ENCODE assay signal across 13 cellular contexts in genomic region chr16:87496101-87496801, GRCh38. TPM values are rescaled to one million over a fixed set of nuclear protein-coding genes. Genes with fewer than 3 reads are reported as not detected.
A peak's percentile ranks its signal among the peaks of the same experiment; 100 is the strongest.
DNase-seq lines count a peak whose midpoint lies in the region; ATAC-seq lines count a peak whose summit lies in the region.
"Had no signal": no experiment of that assay in that cellular context is flagged by ENCODE, and none has a peak within 500 bp of the region (broad histone marks: within the 10 kb centered on the region; RNA-seq: fewer than 3 reads in every experiment).

No MANE protein-coding gene starts in this region.

- intact Hi-C loops in activated CD4-positive, alpha-beta T cell treated with anti-CD3 and anti-CD28 coated beads for 36 hours (cut with DNase I, micrococcal nuclease) = loop anchor here (10.0 kb wide), 1 partner anchor 959 kb away; the partner anchor contains the start of gene ZFPM1 (in 2 of the 2)
- intact Hi-C loops in activated CD4-positive, alpha-beta memory T cell treated with anti-CD3 and anti-CD28 coated beads for 36 hours (cut with micrococcal nuclease) = loop anchor here (10.0 kb wide), 1 partner anchor 379 kb away; no protein-coding TSS in a partner anchor

- H3K4me1 Mint-ChIP-seq in activated CD4-positive, alpha-beta T cell treated with anti-CD3 and anti-CD28 coated beads for 36 hours = peaks cover 24% of the 10 kb centered on the region
- peaks cover 23% of the 10 kb centered on the region for H3K4me1 Mint-ChIP-seq in activated CD4-positive, alpha-beta memory T cell treated with anti-CD3 and anti-CD28 coated beads for 36 hours (ENCODE audit: low read depth)
- peaks cover 45 to 52% of the 10 kb centered on the region in 2 donors for H3K4me1 Mint-ChIP-seq in natural killer cell treated with Interleukin-12 subunit alpha and Interleukin-12 subunit beta and Interleukin-15 and Interleukin-18, amount 100 ng/mL, for 72 hours (ENCODE audit: low read depth in 2 of 2)

- H3K9me3 Mint-ChIP-seq in activated CD4-positive, alpha-beta T cell treated with anti-CD3 and anti-CD28 coated beads for 36 hours (ENCODE audit: low read depth) = no peaks in the 10 kb centered on the region
- H3K9me3 Mint-ChIP-seq in activated CD4-positive, alpha-beta memory T cell treated with anti-CD3 and anti-CD28 coated beads for 36 hours = no peaks in the 10 kb centered on the region
- no peaks in the 10 kb centered on the region for H3K9me3 Mint-ChIP-seq in natural killer cell treated with Interleukin-12 subunit alpha and Interleukin-12 subunit beta and Interleukin-15 and Interleukin-18, amount 100 ng/mL, for 72 hours

- no peaks in the 10 kb centered on the region for H3K36me3 Mint-ChIP-seq in activated CD4-positive, alpha-beta T cell treated with anti-CD3 and anti-CD28 coated beads for 36 hours (ENCODE audit: low read depth)
- H3K36me3 Mint-ChIP-seq in activated CD4-positive, alpha-beta memory T cell treated with anti-CD3 and anti-CD28 coated beads for 36 hours = peaks cover 2% of the 10 kb centered on the region
- H3K36me3 Mint-ChIP-seq in natural killer cell treated with Interleukin-12 subunit alpha and Interleukin-12 subunit beta and Interleukin-15 and Interleukin-18, amount 100 ng/mL, for 72 hours = no peaks in the 10 kb centered on the region

- peak; percentile 3 for ATAC-seq in activated CD4-positive, alpha-beta T cell treated with anti-CD3 and anti-CD28 coated beads for 36 hours
- ATAC-seq in GM18868 (IDR thresholded peaks at IDR 0.05; ENCODE audit: unreplicated experiment) = peak; percentile 35
- ATAC-seq in natural killer cell treated with Interleukin-12 subunit alpha and Interleukin-12 subunit beta and Interleukin-15 and Interleukin-18, amount 100 ng/mL, for 72 hours = peak; percentile 81 to 88
- no peak for ATAC-seq in GM21786 (IDR thresholded peaks at IDR 0.05; ENCODE audit: unreplicated experiment)
- ATAC-seq: sciatic nerve had no signal

- DNase-seq in activated CD4-positive, alpha-beta T cell treated with anti-CD3 and anti-CD28 coated beads for 36 hours = peak; percentile 59
- DNase-seq in activated CD4-positive, alpha-beta T cell treated with anti-CD3 and anti-CD28 coated beads for 4 hours = no peak
- DNase-seq in activated CD4-positive, alpha-beta memory T cell treated with anti-CD3 and anti-CD28 coated beads for 36 hours = peak; percentile 64
- peak; percentile 92 for DNase-seq in natural killer cell treated with Interleukin-12 subunit alpha and Interleukin-12 subunit beta and Interleukin-15 and Interleukin-18, amount 100 ng/mL, for 72 hours (ENCODE audit: low spot score)
- DNase-seq in CD1c-positive myeloid dendritic cell (ENCODE audit: extremely low spot score) = no peak
- no peak for DNase-seq in AML-193 (lab: John Stamatoyannopoulos, UW)
- DNase-seq: anterior cingulate cortex, Kasumi-1, NCI-H446 treated with DMSO at 0.1 percent for 48 hours, SHP77 treated with DMSO at 0.1 percent for 48 hours had no signal

- no peaks in the 10 kb centered on the region for H3K27me3 Mint-ChIP-seq in activated CD4-positive, alpha-beta T cell treated with anti-CD3 and anti-CD28 coated beads for 36 hours
- peaks cover 2% of the 10 kb centered on the region for H3K27me3 Mint-ChIP-seq in activated CD4-positive, alpha-beta memory T cell treated with anti-CD3 and anti-CD28 coated beads for 36 hours
- no peaks in the 10 kb centered on the region for H3K27me3 Mint-ChIP-seq in natural killer cell treated with Interleukin-12 subunit alpha and Interleukin-12 subunit beta and Interleukin-15 and Interleukin-18, amount 100 ng/mL, for 72 hours

- H3K27ac Mint-ChIP-seq in activated CD4-positive, alpha-beta T cell treated with anti-CD3 and anti-CD28 coated beads for 36 hours = no peak overlapping the region
- H3K27ac Mint-ChIP-seq in activated CD4-positive, alpha-beta memory T cell treated with anti-CD3 and anti-CD28 coated beads for 36 hours = peak overlapping the region; percentile 19
- peak overlapping the region; percentile 57 to 58 for H3K27ac Mint-ChIP-seq in natural killer cell treated with Interleukin-12 subunit alpha and Interleukin-12 subunit beta and Interleukin-15 and Interleukin-18, amount 100 ng/mL, for 72 hours

- CTCF ChIA-PET in activated CD4-positive, alpha-beta T cell treated with anti-CD3 and anti-CD28 coated beads for 36 hours (lab: Charles Lee) = no interaction called here
- CTCF ChIA-PET in activated CD4-positive, alpha-beta memory T cell treated with anti-CD3 and anti-CD28 coated beads for 36 hours (lab: Charles Lee) = interaction anchor here (1.3 kb wide), 1 partner anchor 140 kb away, joined by 3 read pairs; no protein-coding TSS in a partner anchor

- POLR2A ChIA-PET in activated CD4-positive, alpha-beta T cell treated with anti-CD3 and anti-CD28 coated beads for 36 hours (lab: Charles Lee) = no interaction called here
- POLR2A ChIA-PET in activated CD4-positive, alpha-beta memory T cell treated with anti-CD3 and anti-CD28 coated beads for 36 hours (lab: Charles Lee) = interaction anchor here (0.5 kb wide), 1 partner anchor 35 kb away, joined by 5 read pairs; no protein-coding TSS in a partner anchor

- H3K4me3 Mint-ChIP-seq in activated CD4-positive, alpha-beta T cell treated with anti-CD3 and anti-CD28 coated beads for 36 hours = no peak overlapping the region
- no peak overlapping the region for H3K4me3 Mint-ChIP-seq in activated CD4-positive, alpha-beta memory T cell treated with anti-CD3 and anti-CD28 coated beads for 36 hours
- H3K4me3 Mint-ChIP-seq in natural killer cell treated with Interleukin-12 subunit alpha and Interleukin-12 subunit beta and Interleukin-15 and Interleukin-18, amount 100 ng/mL, for 72 hours = peak overlapping the region; percentile 70

RNA-seq across cellular contexts. Expression of gene ZCCHC14, which starts 3.4 kb away (rescaled TPM):
- 10 to 100 TPM; 10.1 to 12.9 TPM for total RNA-seq in activated CD4-positive, alpha-beta T cell treated with anti-CD3 and anti-CD28 coated beads for 36 hours
- total RNA-seq in activated CD4-positive, alpha-beta memory T cell treated with anti-CD3 and anti-CD28 coated beads for 36 hours = 10 to 100 TPM in 1 of 2 experiments, 1 to 10 TPM in 1; 8.7 to 10.6 TPM
- 10 to 100 TPM; 15.7 to 15.9 TPM for total RNA-seq in natural killer cell treated with Interleukin-12 subunit alpha and Interleukin-12 subunit beta and Interleukin-15 and Interleukin-18, amount 100 ng/mL, for 72 hours

Comparison
In these comparisons a context has a peak if more than half of its experiments do, and no peak if none do; other contexts are left out.
1. DNase-seq: peak in activated CD4-positive, alpha-beta T cell treated with anti-CD3 and anti-CD28 coated beads for 36 hours (single experiment), activated CD4-positive, alpha-beta memory T cell treated with anti-CD3 and anti-CD28 coated beads for 36 hours (single experiment) and natural killer cell treated with Interleukin-12 subunit alpha and Interleukin-12 subunit beta and Interleukin-15 and Interleukin-18, amount 100 ng/mL, for 72 hours (single experiment); none in activated CD4-positive, alpha-beta T cell treated with anti-CD3 and anti-CD28 coated beads for 4 hours (0 of 2), CD1c-positive myeloid dendritic cell (single experiment) and AML-193 (0 of 2).